ENCODE assay signal across 10 cellular contexts in genomic region chr13:44759222-44759721, GRCh38.
DNase-seq lines count a peak whose midpoint lies in the region; ATAC-seq, FAIRE-seq and TF ChIP-seq lines count a peak whose summit lies in the region.
"Had no signal": no experiment of that assay in that cellular context is flagged by ENCODE, and none has a peak within 500 bp of the region (broad histone marks: within the 10 kb centered on the region; RNA-seq: fewer than 3 reads in every experiment).

No MANE protein-coding gene starts in this region.

- H3K36me3 ChIP-seq in pancreas = no peaks in the 10 kb centered on the region
- H3K36me3 ChIP-seq in effector memory CD4-positive, alpha-beta T cell (ENCODE audit: control insufficient read depth, insufficient read depth, low read length) = no peaks in the 10 kb centered on the region
- H3K36me3 ChIP-seq: adrenal gland, left lung had no signal

- TF ChIP-seq CTCF in chondrocyte (IDR thresholded peaks at IDR 0.05) = no peak
- TF ChIP-seq CTCF in pancreas (IDR thresholded peaks at IDR 0.05) = no peak

- H3K27me3 ChIP-seq in pancreas = no peaks in the 10 kb centered on the region
- no peaks in the 10 kb centered on the region for H3K27me3 ChIP-seq in effector memory CD4-positive, alpha-beta T cell (replicated peaks; ENCODE audit: control insufficient read depth, insufficient read depth, low read length, poor library complexity, severe bottlenecking)
- H3K27me3 ChIP-seq: adrenal gland, left lung had no signal

- H3K4me1 Mint-ChIP-seq in chondrocyte (ENCODE audit: low read depth) = peaks cover 39% of the 10 kb centered on the region

- H3K27ac ChIP-seq in pancreas = peak overlapping the region; percentile 82 to 90 (median 88)
- H3K27ac ChIP-seq in effector memory CD4-positive, alpha-beta T cell (ENCODE audit: insufficient read depth, low read length, poor library complexity, severe bottlenecking) = no peak overlapping the region
- H3K27ac ChIP-seq: adrenal gland, left lung had no signal

- H3K27me3 Mint-ChIP-seq in chondrocyte (ENCODE audit: low read depth) = no peaks in the 10 kb centered on the region

- no peak overlapping the region for H3K4me3 ChIP-seq in pancreas
- H3K4me3 ChIP-seq in effector memory CD4-positive, alpha-beta T cell (ENCODE audit: insufficient read depth, low read depth, low read length, poor library complexity, severe bottlenecking) = no peak overlapping the region
- H3K4me3 ChIP-seq: adrenal gland, left lung had no signal

- H3K4me1 ChIP-seq in pancreas = peaks cover 43 to 57% (median 56%) of the 10 kb centered on the region in 3 donors
- no peaks in the 10 kb centered on the region for H3K4me1 ChIP-seq in effector memory CD4-positive, alpha-beta T cell (ENCODE audit: control insufficient read depth, insufficient read depth, low read length, poor library complexity, severe bottlenecking)
- H3K4me1 ChIP-seq: left lung had no signal

- H3K4me3 Mint-ChIP-seq in chondrocyte (ENCODE audit: unreplicated experiment) = no peak overlapping the region

- H3K9me3 Mint-ChIP-seq in chondrocyte (ENCODE audit: low read depth) = no peaks in the 10 kb centered on the region

- FAIRE-seq in pancreas (lab: Jason Lieb, UNC) = no peak

- WGBS in pancreas, 2 donors = 55 to 68% methylated on average over 6 of the region's 6 CpGs

- peak overlapping the region; percentile 88 for H3K27ac Mint-ChIP-seq in chondrocyte (ENCODE audit: unreplicated experiment)

- no peaks in the 10 kb centered on the region for H3K9me3 ChIP-seq in pancreas
- H3K9me3 ChIP-seq in effector memory CD4-positive, alpha-beta T cell (ENCODE audit: control insufficient read depth, low read length) = no peaks in the 10 kb centered on the region
- H3K9me3 ChIP-seq: adrenal gland, left lung had no signal

- DNase-seq in DMS153 treated with DMSO at 0.1 percent for 48 hours (lab: John Stamatoyannopoulos, UW; ENCODE audit: unreplicated experiment) = peak; percentile 98
- peak; percentile 35 for DNase-seq in NCI-H187 treated with DMSO at 0.1 percent for 48 hours (lab: John Stamatoyannopoulos, UW)
- DNase-seq in chondrocyte (ENCODE audit: low spot score) = no peak
- peak in 1 of 6 donors; percentile 22 for DNase-seq in pancreas
- DNase-seq in GM19238 (ENCODE audit: insufficient read length, low spot score) = no peak
- DNase-seq in stimulated activated CD4-positive, alpha-beta T cell treated with anti-CD3 and anti-CD28 coated beads, Interleukin-1b, Interleukin-23, amount 100 ng/mL, for 48 hours = no peak
- DNase-seq in effector memory CD4-positive, alpha-beta T cell = no peak
- DNase-seq in UCSD-AML1 (lab: John Stamatoyannopoulos, UW; ENCODE audit: unreplicated experiment) = no peak
- DNase-seq: adrenal gland, left lung had no signal

- no peaks in the 10 kb centered on the region for H3K36me3 Mint-ChIP-seq in chondrocyte (ENCODE audit: low read depth)

- ATAC-seq in pancreas = peak in 2 of 4 donors; percentile 1

- intact Hi-C loops in pancreas (cut with DNase I) = no loop called here

Comparison
In these comparisons a context has a peak if more than half of its experiments do, and no peak if none do; other contexts are left out.
1. DNase-seq: peak in DMS153 treated with DMSO at 0.1 percent for 48 hours (single experiment) and NCI-H187 treated with DMSO at 0.1 percent for 48 hours (single experiment); none in chondrocyte (single experiment), GM19238 (single experiment), stimulated activated CD4-positive, alpha-beta T cell treated with anti-CD3 and anti-CD28 coated beads, Interleukin-1b, Interleukin-23, amount 100 ng/mL, for 48 hours (single experiment), effector memory CD4-positive, alpha-beta T cell (0 of 3) and UCSD-AML1 (single experiment).